24 cellular contexts compared by ENCODE assay signal in genomic region chr6:65998544-65998943, GRCh38.
"Had no signal": no experiment of that assay in that cellular context is flagged by ENCODE, and none has a peak within 500 bp of the region (broad histone marks: within the 10 kb centered on the region; RNA-seq: fewer than 3 reads in every experiment).

No MANE protein-coding gene starts in this region.

- H2AFZ ChIP-seq: hepatocyte had no signal

- DNase-seq: dermis blood vessel endothelial cell; dorsolateral prefrontal cortex; effector CD4-positive, alpha-beta T cell; effector memory CD4-positive, alpha-beta T cell; foreskin keratinocyte; hypothalamus; immature natural killer cell; islet precursor cell; left cardiac atrium; left ventricle myocardium superior; mammary epithelial cell; mesendoderm; mucosa of descending colon; naive B cell had no signal

- H3K4me1 ChIP-seq: esophagus muscularis mucosa, foreskin keratinocyte, gastroesophageal sphincter, heart left ventricle, left lung had no signal

- H3K36me3 ChIP-seq: esophagus muscularis mucosa, gastroesophageal sphincter, heart left ventricle, left lung had no signal

- H3K9me3 ChIP-seq: esophagus muscularis mucosa, gastroesophageal sphincter had no signal

- H3K27ac ChIP-seq: coronary artery, dorsolateral prefrontal cortex, esophagus muscularis mucosa, foreskin keratinocyte, gastroesophageal sphincter, heart left ventricle, hepatocyte, left lung had no signal

- ATAC-seq: foreskin keratinocyte, gastroesophageal sphincter, heart left ventricle, left cardiac atrium, left lung, left ventricle myocardium superior, mucosa of descending colon had no signal

- FAIRE-seq: colon, endothelial cell of umbilical vein, frontal cortex had no signal

- H3K4me3 ChIP-seq: coronary artery, dorsolateral prefrontal cortex, esophagus muscularis mucosa, gastroesophageal sphincter, heart left ventricle, hepatocyte, left lung, lung, mucosa of descending colon had no signal

- H3K27me3 ChIP-seq: dorsolateral prefrontal cortex, esophagus muscularis mucosa, foreskin keratinocyte, gastroesophageal sphincter, heart left ventricle, hepatocyte, left lung had no signal
